In the genomic region with DNA sequence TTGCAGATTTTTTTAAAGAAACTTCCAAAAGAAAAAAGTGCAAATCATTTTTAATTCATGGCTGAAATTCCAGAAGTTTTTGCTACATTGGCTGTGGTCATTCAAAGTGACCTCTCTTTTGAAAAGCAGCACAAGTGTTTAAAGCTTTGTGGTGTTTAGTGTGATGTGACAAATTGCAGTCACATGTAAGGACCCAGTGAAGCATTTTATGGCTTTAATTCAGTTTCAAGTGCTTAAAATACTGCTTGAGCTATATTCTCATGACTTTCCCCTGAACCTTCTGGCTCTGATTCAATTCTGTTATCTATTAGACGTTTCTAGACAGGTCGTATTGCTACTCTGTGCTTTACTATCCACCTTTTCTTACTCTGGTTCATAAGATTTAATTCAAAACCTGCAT, we compare ENCODE assay signal across 22 cellular contexts.
DNase-seq lines count a peak whose midpoint lies in the region; ATAC-seq, FAIRE-seq and TF ChIP-seq lines count a peak whose summit lies in the region.
"Had no signal": no experiment of that assay in that cellular context is flagged by ENCODE, and none has a peak within 500 bp of the region (broad histone marks: within the 10 kb centered on the region; RNA-seq: fewer than 3 reads in every experiment).

No MANE protein-coding gene starts in this region.

- no peaks in the 10 kb centered on the region for H3K36me3 ChIP-seq in astrocyte (ENCODE audit: insufficient read depth, low read length)
- H3K36me3 ChIP-seq: BLaER1, SJCRH30 had no signal

- no peaks in the 10 kb centered on the region for H3K4me1 Mint-ChIP-seq in astrocyte (ENCODE audit: low read depth, unreplicated experiment)
- H3K4me1 Mint-ChIP-seq in nephron, result peaks cover 23% of the 10 kb centered on the region

- no peaks in the 10 kb centered on the region for H3K79me2 ChIP-seq in astrocyte (ENCODE audit: insufficient read depth, low read length)

- H3K27ac ChIP-seq in astrocyte (ENCODE audit: low read depth, low read length), result no peak overlapping the region
- H3K27ac ChIP-seq: BLaER1, KMS-11, RWPE1, SJCRH30 had no signal

- no peak overlapping the region for H3K4me3 Mint-ChIP-seq in astrocyte (ENCODE audit: unreplicated experiment)
- no peak overlapping the region for H3K4me3 Mint-ChIP-seq in nephron
- H3K4me3 Mint-ChIP-seq: CD8-positive, alpha-beta T cell had no signal

- H3K9me3 ChIP-seq in astrocyte (ENCODE audit: insufficient read depth, low read depth, low read length), result peaks cover 3% of the 10 kb centered on the region
- H3K9me3 ChIP-seq: SJCRH30 had no signal

- no peaks in the 10 kb centered on the region for H4K20me1 ChIP-seq in astrocyte (ENCODE audit: insufficient read depth, low read length)
- H4K20me1 ChIP-seq: BLaER1 had no signal

- ATAC-seq in GM21367 (IDR thresholded peaks at IDR 0.05; ENCODE audit: unreplicated experiment), result no peak
- no peak for ATAC-seq in GM18909 (IDR thresholded peaks at IDR 0.05; ENCODE audit: poor library complexity, unreplicated experiment)
- ATAC-seq: CD8-positive, alpha-beta T cell had no signal

- H3K36me3 Mint-ChIP-seq in astrocyte (ENCODE audit: low read depth, unreplicated experiment) (peaks cover 15% of the 10 kb centered on the region), nephron (ENCODE audit: low read depth) (peaks cover 75% of the 10 kb centered on the region)
- H3K36me3 Mint-ChIP-seq: CD8-positive, alpha-beta T cell had no signal

- TF ChIP-seq CTCF in astrocyte (IDR thresholded peaks at IDR 0.05; ENCODE audit: insufficient read depth, low read depth, low read length) (no peak), nephron (IDR thresholded peaks at IDR 0.05; ENCODE audit: unreplicated experiment in 3 of 3) (no peak)

- peaks cover 9% of the 10 kb centered on the region for H3K9me3 Mint-ChIP-seq in astrocyte (ENCODE audit: unreplicated experiment)
- H3K9me3 Mint-ChIP-seq in nephron, result peaks cover 8% of the 10 kb centered on the region

- FAIRE-seq in astrocyte (lab: Jason Lieb, UNC), result no peak
- FAIRE-seq: A204.1, D721Med, G401.6 had no signal

- no peak overlapping the region for H2AFZ ChIP-seq in astrocyte (ENCODE audit: low read depth, low read length)

- peaks cover 4% of the 10 kb centered on the region for H3K4me1 ChIP-seq in astrocyte (ENCODE audit: insufficient read depth, low read length)
- H3K4me1 ChIP-seq: BLaER1, SJCRH30 had no signal

- peak; percentile 16 for DNase-seq in NCI-H2029 (lab: John Stamatoyannopoulos, UW)
- no peak for DNase-seq in NCI-H2029 treated with DMSO at 0.1 percent for 48 hours (lab: John Stamatoyannopoulos, UW)
- DNase-seq in NCI-H2227 (lab: John Stamatoyannopoulos, UW; ENCODE audit: unreplicated experiment), result peak; percentile 17
- DNase-seq in astrocyte (ENCODE audit: low read depth), result peak; percentile 39
- no peak for DNase-seq in SHP77 treated with DMSO at 0.1 percent for 48 hours (lab: John Stamatoyannopoulos, UW)
- DNase-seq: CD8-positive, alpha-beta T cell; DND-41; GOT3; NCI-H1048; NCI-H187; NCI-H345; NCI-H526; SJCRH30 had no signal

- no peak overlapping the region for H3K4me3 ChIP-seq in astrocyte (ENCODE audit: insufficient read depth, low read depth, low read length)
- H3K4me3 ChIP-seq: BLaER1, SJCRH30 had no signal

- no peaks in the 10 kb centered on the region for H3K27me3 ChIP-seq in astrocyte (ENCODE audit: insufficient read depth, low read length)
- H3K27me3 ChIP-seq: BLaER1, SJCRH30 had no signal

- H3K27ac Mint-ChIP-seq in astrocyte (ENCODE audit: unreplicated experiment), result no peak overlapping the region
- peak overlapping the region; percentile 82 to 94 (median 88) for H3K27ac Mint-ChIP-seq in nephron
- H3K27ac Mint-ChIP-seq: CD8-positive, alpha-beta T cell had no signal

- H3K9ac ChIP-seq in astrocyte (ENCODE audit: low read length), result no peak overlapping the region
- H3K9ac ChIP-seq: BLaER1, KMS-11 had no signal

- H3K27me3 Mint-ChIP-seq in astrocyte (ENCODE audit: low read depth, unreplicated experiment) (no peaks in the 10 kb centered on the region), nephron (ENCODE audit: low read depth) (no peaks in the 10 kb centered on the region)

- no peak overlapping the region for H3K4me2 ChIP-seq in astrocyte (ENCODE audit: low read length)
- H3K4me2 ChIP-seq: BLaER1, KMS-11 had no signal

Comparison
In these comparisons a context has a peak if more than half of its experiments do, and no peak if none do; other contexts are left out.
1. DNase-seq: peak in NCI-H2029 (single experiment), NCI-H2227 (single experiment) and astrocyte (single experiment); none in NCI-H2029 treated with DMSO at 0.1 percent for 48 hours (single experiment) and SHP77 treated with DMSO at 0.1 percent for 48 hours (single experiment).